In the genomic region with DNA sequence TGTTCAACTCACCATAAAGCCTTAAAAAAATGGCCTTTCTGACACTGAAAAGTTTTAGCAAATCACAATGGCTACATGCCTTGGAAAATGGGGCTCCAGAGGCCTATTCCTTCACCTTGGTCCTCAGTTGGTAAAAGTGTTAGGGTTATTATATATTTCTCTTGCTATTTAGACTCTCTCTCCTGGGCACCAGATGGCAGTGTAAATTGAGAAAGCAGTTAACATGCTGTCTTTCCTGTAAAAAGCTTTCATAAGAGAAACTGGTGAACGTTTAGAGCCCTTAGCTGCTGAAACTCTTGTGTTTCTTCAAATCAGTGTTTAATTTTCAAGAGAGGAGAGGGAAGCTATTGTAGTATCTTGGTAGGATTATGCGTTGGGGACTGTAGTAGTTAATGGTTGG, we compare ENCODE assay signal across 13 cellular contexts.
DNase-seq lines count a peak whose midpoint lies in the region; FAIRE-seq and TF ChIP-seq lines count a peak whose summit lies in the region.
"Had no signal": no experiment of that assay in that cellular context is flagged by ENCODE, and none has a peak within 500 bp of the region (broad histone marks: within the 10 kb centered on the region; RNA-seq: fewer than 3 reads in every experiment).

No MANE protein-coding gene starts in this region.

- H3K4me1 ChIP-seq in small intestine (ENCODE audit: control insufficient read depth in 2 of 2, insufficient read depth in 1 of 2, low read depth in 1 of 2, low read length in 1 of 2) = no peaks in the 10 kb centered on the region
- H3K4me1 ChIP-seq: HAP-1 had no signal

- H3K36me3 ChIP-seq in neural cell (ENCODE audit: insufficient read depth, low read length) = no peaks in the 10 kb centered on the region
- H3K36me3 ChIP-seq in small intestine (ENCODE audit: control insufficient read depth in 2 of 2, insufficient read depth in 2 of 2, low read length in 2 of 2) = no peaks in the 10 kb centered on the region
- H3K36me3 ChIP-seq: HAP-1 had no signal

- peak; percentile 47 for TF ChIP-seq RAD21 in neural cell (conservative IDR thresholded peaks at IDR 0.05)

- no peak for TF ChIP-seq EP300 in neural cell (conservative IDR thresholded peaks at IDR 0.05; ENCODE audit: poor library complexity, severe bottlenecking)

- H3K79me2 ChIP-seq in neural cell (replicated peaks; ENCODE audit: insufficient read depth, low read length) = no peaks in the 10 kb centered on the region

- in situ Hi-C loops in astrocyte of the cerebellum (cut with HindIII; ENCODE audit: low sequenced_read_pairs) = no loop called here

- FAIRE-seq in small intestine (lab: Jason Lieb, UNC) = no peak
- FAIRE-seq: kidney had no signal

- no peaks in the 10 kb centered on the region for H4K20me1 ChIP-seq in neural cell (ENCODE audit: insufficient read depth)

- no peaks in the 10 kb centered on the region for H3F3A ChIP-seq in neural cell (ENCODE audit: insufficient read depth, low read length, poor library complexity, severe bottlenecking)

- DNase-seq in DMS53 (lab: John Stamatoyannopoulos, UW) = peak; percentile 1
- no peak for DNase-seq in DMS53 treated with DMSO at 0.1 percent for 48 hours (lab: John Stamatoyannopoulos, UW; ENCODE audit: unreplicated experiment)
- peak; percentile 70 for DNase-seq in NCI-H2171 treated with DMSO at 0.1 percent for 48 hours (lab: John Stamatoyannopoulos, UW)
- no peak for DNase-seq in astrocyte of the cerebellum (ENCODE audit: low read depth)
- no peak for DNase-seq in NCI-H446 (lab: John Stamatoyannopoulos, UW)
- DNase-seq in small intestine = no peak
- no peak for DNase-seq in NCI-H128 (lab: John Stamatoyannopoulos, UW; ENCODE audit: unreplicated experiment)
- DNase-seq: 8988T; activated CD4-positive, alpha-beta T cell treated with anti-CD3 and anti-CD28 coated beads, Interleukin-2, amount 50 U/mL, for 48 hours; kidney; NCI-H1105 treated with DMSO at 0.1 percent for 48 hours had no signal

- no peak overlapping the region for H2AFZ ChIP-seq in neural cell (ENCODE audit: low read depth, low read length)

- H3K4me2 ChIP-seq in neural cell (ENCODE audit: low read length) = no peak overlapping the region

- H3K9me3 ChIP-seq in neural cell (ENCODE audit: low read length) = no peaks in the 10 kb centered on the region
- no peaks in the 10 kb centered on the region for H3K9me3 ChIP-seq in small intestine (ENCODE audit: control insufficient read depth, low read depth)
- H3K9me3 ChIP-seq: HAP-1 had no signal

- no peaks in the 10 kb centered on the region for H3K9me2 ChIP-seq in neural cell (ENCODE audit: insufficient read depth, low read length)

- H3K9ac ChIP-seq in neural cell (ENCODE audit: low read length) = no peak overlapping the region

- 40 to 53% (median 48%) methylated on average over 2 of the region's 2 CpGs for WGBS in small intestine, 3 donors

- H3K27ac ChIP-seq in neural cell (ENCODE audit: low read length) = no peak overlapping the region
- no peak overlapping the region for H3K27ac ChIP-seq in small intestine (ENCODE audit: low read depth in 1 of 2, low read length in 1 of 2)

- H3K4me3 ChIP-seq in astrocyte of the cerebellum (ENCODE audit: low read depth, low read length) = no peak overlapping the region
- H3K4me3 ChIP-seq in neural cell (ENCODE audit: low read length) = no peak overlapping the region
- H3K4me3 ChIP-seq in small intestine (ENCODE audit: low read depth in 1 of 2, low read length in 2 of 2) = no peak overlapping the region
- H3K4me3 ChIP-seq: HAP-1 had no signal

- no peaks in the 10 kb centered on the region for H3K27me3 ChIP-seq in neural cell (ENCODE audit: insufficient read depth, low read depth, low read length)
- no peaks in the 10 kb centered on the region for H3K27me3 ChIP-seq in small intestine (ENCODE audit: control insufficient read depth in 2 of 2, insufficient read depth in 2 of 2, low read length in 2 of 2)

- TF ChIP-seq CTCF in astrocyte of the cerebellum (IDR thresholded peaks at IDR 0.05; ENCODE audit: low read depth, low read length, missing control alignments) = peak; percentile 46
- TF ChIP-seq CTCF in neural cell (IDR thresholded peaks at IDR 0.05; ENCODE audit: poor library complexity, severe bottlenecking) = peak; percentile 49

TF ChIP-seq in neural cell, 6 proteins besides CTCF, POLR2A, EP300 and RAD21:
- TF ChIP-seq TAF1 (IDR thresholded peaks at IDR 0.05; ENCODE audit: low read depth) = no peak
- TF ChIP-seq POLR2AphosphoS5 (IDR thresholded peaks at IDR 0.05) = no peak
- TF ChIP-seq SMC3 (conservative IDR thresholded peaks at IDR 0.05; ENCODE audit: poor library complexity) = peak; percentile 41
- TF ChIP-seq, protein P1, sequence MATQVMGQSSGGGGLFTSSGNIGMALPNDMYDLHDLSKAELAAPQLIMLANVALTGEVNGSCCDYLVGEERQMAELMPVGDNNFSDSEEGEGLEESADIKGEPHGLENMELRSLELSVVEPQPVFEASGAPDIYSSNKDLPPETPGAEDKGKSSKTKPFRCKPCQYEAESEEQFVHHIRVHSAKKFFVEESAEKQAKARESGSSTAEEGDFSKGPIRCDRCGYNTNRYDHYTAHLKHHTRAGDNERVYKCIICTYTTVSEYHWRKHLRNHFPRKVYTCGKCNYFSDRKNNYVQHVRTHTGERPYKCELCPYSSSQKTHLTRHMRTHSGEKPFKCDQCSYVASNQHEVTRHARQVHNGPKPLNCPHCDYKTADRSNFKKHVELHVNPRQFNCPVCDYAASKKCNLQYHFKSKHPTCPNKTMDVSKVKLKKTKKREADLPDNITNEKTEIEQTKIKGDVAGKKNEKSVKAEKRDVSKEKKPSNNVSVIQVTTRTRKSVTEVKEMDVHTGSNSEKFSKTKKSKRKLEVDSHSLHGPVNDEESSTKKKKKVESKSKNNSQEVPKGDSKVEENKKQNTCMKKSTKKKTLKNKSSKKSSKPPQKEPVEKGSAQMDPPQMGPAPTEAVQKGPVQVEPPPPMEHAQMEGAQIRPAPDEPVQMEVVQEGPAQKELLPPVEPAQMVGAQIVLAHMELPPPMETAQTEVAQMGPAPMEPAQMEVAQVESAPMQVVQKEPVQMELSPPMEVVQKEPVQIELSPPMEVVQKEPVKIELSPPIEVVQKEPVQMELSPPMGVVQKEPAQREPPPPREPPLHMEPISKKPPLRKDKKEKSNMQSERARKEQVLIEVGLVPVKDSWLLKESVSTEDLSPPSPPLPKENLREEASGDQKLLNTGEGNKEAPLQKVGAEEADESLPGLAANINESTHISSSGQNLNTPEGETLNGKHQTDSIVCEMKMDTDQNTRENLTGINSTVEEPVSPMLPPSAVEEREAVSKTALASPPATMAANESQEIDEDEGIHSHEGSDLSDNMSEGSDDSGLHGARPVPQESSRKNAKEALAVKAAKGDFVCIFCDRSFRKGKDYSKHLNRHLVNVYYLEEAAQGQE (IDR thresholded peaks at IDR 0.05; ENCODE audit: borderline replicate concordance) = no peak

Comparison
In these comparisons a context has a peak if more than half of its experiments do, and no peak if none do; other contexts are left out.
1. DNase-seq: peak in DMS53 (single experiment) and NCI-H2171 treated with DMSO at 0.1 percent for 48 hours (single experiment); none in DMS53 treated with DMSO at 0.1 percent for 48 hours (single experiment), astrocyte of the cerebellum (single experiment), NCI-H446 (0 of 2), small intestine (single experiment) and NCI-H128 (single experiment).